In genomic region chrX:54550821-54551220, GRCh38 we compare ENCODE assay signal across 32 cellular contexts. TPM values are rescaled to one million over a fixed set of nuclear protein-coding genes. Genes with fewer than 3 reads are reported as not detected.
"Had no signal": no experiment of that assay in that cellular context is flagged by ENCODE, and none has a peak within 500 bp of the region (broad histone marks: within the 10 kb centered on the region; RNA-seq: fewer than 3 reads in every experiment).

No MANE protein-coding gene starts in this region.

- H3K4me3 Mint-ChIP-seq: activated B cell treated with CpG ODN at 0.5 μM for 24 hours; activated CD4-positive, alpha-beta memory T cell treated with anti-CD3 and anti-CD28 coated beads for 36 hours; activated CD4-positive, alpha-beta T cell treated with anti-CD3 and anti-CD28 coated beads for 36 hours; activated CD4-positive, alpha-beta T cell treated with anti-CD3 and anti-CD28 coated beads, Interleukin-2, amount 10 ng/mL, durations not matched to agents 24 days and 14 days; activated CD8-positive, alpha-beta memory T cell treated with anti-CD3 and anti-CD28 coated beads, Interleukin-2, amount 10 ng/mL, durations not matched to agents 7 days and 5 days; activated naive CD8-positive, alpha-beta T cell treated with anti-CD3 and anti-CD28 coated beads for 36 hours; activated naive CD8-positive, alpha-beta T cell treated with anti-CD3 and anti-CD28 coated beads, Interleukin-2, amount 50 U/mL, for 24 hours; activated T-cell treated with anti-CD3 and anti-CD28 coated beads, Interleukin-2, amount 50 U/mL, for 24 hours; activated T-cell treated with anti-CD3 and anti-CD28 coated beads, Interleukin-2, amount 50 U/mL, for 72 hours; endodermal cell; T-helper 1 cell treated with Interleukin-12 subunit alpha and Interleukin-12 subunit beta and Interleukin-4 antibody, amounts not matched to agents 30 μg/mL and 1 μg/mL, for 36 hours; T-helper 2 cell treated with Interferon-gamma antibody and Interleukin-4, amounts not matched to agents 5 μg/mL and 100 μg/mL, for 36 hours had no signal

- H3K27ac Mint-ChIP-seq: activated B cell treated with CpG ODN at 0.5 μM for 24 hours; activated CD4-positive, alpha-beta memory T cell treated with anti-CD3 and anti-CD28 coated beads for 36 hours; activated CD4-positive, alpha-beta T cell treated with anti-CD3 and anti-CD28 coated beads for 36 hours; activated CD4-positive, alpha-beta T cell treated with anti-CD3 and anti-CD28 coated beads, Interleukin-2, amount 10 ng/mL, durations not matched to agents 24 days and 14 days; activated CD8-positive, alpha-beta memory T cell treated with anti-CD3 and anti-CD28 coated beads, Interleukin-2, amount 10 ng/mL, durations not matched to agents 7 days and 5 days; activated naive CD8-positive, alpha-beta T cell treated with anti-CD3 and anti-CD28 coated beads for 36 hours; activated naive CD8-positive, alpha-beta T cell treated with anti-CD3 and anti-CD28 coated beads, Interleukin-2, amount 50 U/mL, for 24 hours; activated T-cell treated with anti-CD3 and anti-CD28 coated beads, Interleukin-2, amount 50 U/mL, for 24 hours; activated T-cell treated with anti-CD3 and anti-CD28 coated beads, Interleukin-2, amount 50 U/mL, for 72 hours; endodermal cell; T-helper 1 cell treated with Interleukin-12 subunit alpha and Interleukin-12 subunit beta and Interleukin-4 antibody, amounts not matched to agents 30 μg/mL and 1 μg/mL, for 36 hours; T-helper 2 cell treated with Interferon-gamma antibody and Interleukin-4, amounts not matched to agents 5 μg/mL and 100 μg/mL, for 36 hours had no signal

- H3K9me3 Mint-ChIP-seq: activated B cell treated with CpG ODN at 0.5 μM for 24 hours; activated CD4-positive, alpha-beta memory T cell treated with anti-CD3 and anti-CD28 coated beads for 36 hours; activated CD4-positive, alpha-beta T cell treated with anti-CD3 and anti-CD28 coated beads, Interleukin-2, amount 10 ng/mL, durations not matched to agents 24 days and 14 days; activated naive CD8-positive, alpha-beta T cell treated with anti-CD3 and anti-CD28 coated beads for 36 hours; activated naive CD8-positive, alpha-beta T cell treated with anti-CD3 and anti-CD28 coated beads, Interleukin-2, amount 50 U/mL, for 24 hours; activated T-cell treated with anti-CD3 and anti-CD28 coated beads, Interleukin-2, amount 50 U/mL, for 24 hours; activated T-cell treated with anti-CD3 and anti-CD28 coated beads, Interleukin-2, amount 50 U/mL, for 72 hours; T-helper 1 cell treated with Interleukin-12 subunit alpha and Interleukin-12 subunit beta and Interleukin-4 antibody, amounts not matched to agents 30 μg/mL and 1 μg/mL, for 36 hours; T-helper 2 cell treated with Interferon-gamma antibody and Interleukin-4, amounts not matched to agents 5 μg/mL and 100 μg/mL, for 36 hours had no signal

- H3K27me3 Mint-ChIP-seq: activated B cell treated with CpG ODN at 0.5 μM for 24 hours; activated CD4-positive, alpha-beta memory T cell treated with anti-CD3 and anti-CD28 coated beads for 36 hours; activated CD4-positive, alpha-beta T cell treated with anti-CD3 and anti-CD28 coated beads for 36 hours; activated CD4-positive, alpha-beta T cell treated with anti-CD3 and anti-CD28 coated beads, Interleukin-2, amount 10 ng/mL, durations not matched to agents 24 days and 14 days; activated CD8-positive, alpha-beta memory T cell treated with anti-CD3 and anti-CD28 coated beads, Interleukin-2, amount 10 ng/mL, durations not matched to agents 7 days and 5 days; activated naive CD8-positive, alpha-beta T cell treated with anti-CD3 and anti-CD28 coated beads for 36 hours; activated naive CD8-positive, alpha-beta T cell treated with anti-CD3 and anti-CD28 coated beads, Interleukin-2, amount 50 U/mL, for 24 hours had no signal

- DNase-seq: activated B cell treated with CpG ODN at 0.5 μM for 24 hours; activated CD4-positive, alpha-beta memory T cell treated with anti-CD3 and anti-CD28 coated beads for 36 hours; activated CD4-positive, alpha-beta T cell treated with anti-CD3 and anti-CD28 coated beads for 36 hours; activated CD4-positive, alpha-beta T cell treated with anti-CD3 and anti-CD28 coated beads, Interleukin-2, amount 10 ng/mL, durations not matched to agents 24 days and 14 days; activated CD8-positive, alpha-beta memory T cell treated with anti-CD3 and anti-CD28 coated beads, Interleukin-2, amount 10 ng/mL, durations not matched to agents 7 days and 5 days; activated CD8-positive, alpha-beta memory T cell treated with anti-CD3 and anti-CD28 coated beads, Interleukin-2, amount 50 U/mL, for 48 hours; activated gamma-delta T cell; activated naive CD4-positive, alpha-beta T cell; activated naive CD4-positive, alpha-beta T cell treated with anti-CD3 and anti-CD28 coated beads, Interleukin-2, amount 50 U/mL, for 16 hours; activated naive CD8-positive, alpha-beta T cell treated with anti-CD3 and anti-CD28 coated beads for 36 hours; activated naive CD8-positive, alpha-beta T cell treated with anti-CD3 and anti-CD28 coated beads, Interleukin-2, amount 50 U/mL, for 24 hours; activated T-cell treated with anti-CD3 and anti-CD28 coated beads for 4 hours; activated T-cell treated with anti-CD3 and anti-CD28 coated beads, Interleukin-2, amount 50 U/mL, for 24 hours; activated T-cell treated with anti-CD3 and anti-CD28 coated beads, Interleukin-2, amount 50 U/mL, for 72 hours; amygdala; aorta; body of pancreas; caudate nucleus; cerebellar nuclear complex; colonic mucosa; effector memory CD4-positive, alpha-beta T cell; endodermal cell; foreskin fibroblast; head of caudate nucleus; T1000; WERI-Rb-1 had no signal

- H3K9me3 ChIP-seq: adrenal gland, body of pancreas, colonic mucosa had no signal

- H3K4me1 Mint-ChIP-seq: activated B cell treated with CpG ODN at 0.5 μM for 24 hours; activated CD4-positive, alpha-beta T cell treated with anti-CD3 and anti-CD28 coated beads for 36 hours; activated CD4-positive, alpha-beta T cell treated with anti-CD3 and anti-CD28 coated beads, Interleukin-2, amount 10 ng/mL, durations not matched to agents 24 days and 14 days; activated CD8-positive, alpha-beta memory T cell treated with anti-CD3 and anti-CD28 coated beads, Interleukin-2, amount 10 ng/mL, durations not matched to agents 7 days and 5 days; activated naive CD8-positive, alpha-beta T cell treated with anti-CD3 and anti-CD28 coated beads, Interleukin-2, amount 50 U/mL, for 24 hours; endodermal cell had no signal

- H3K27me3 ChIP-seq: adrenal gland, body of pancreas, colonic mucosa had no signal

- H3K4me1 ChIP-seq: adrenal gland, body of pancreas, colonic mucosa had no signal

- H3K4me3 ChIP-seq: adrenal gland, body of pancreas, colonic mucosa had no signal

- H3K27ac ChIP-seq: adrenal gland, body of pancreas, colonic mucosa, WERI-Rb-1 had no signal

- ATAC-seq: activated CD4-positive, alpha-beta T cell treated with anti-CD3 and anti-CD28 coated beads for 36 hours; activated CD4-positive, CD25-positive, alpha-beta regulatory T cell treated with anti-CD3 and anti-CD28 coated beads, Interleukin-2, amount 50 U/mL, for 24 hours; activated CD8-positive, alpha-beta memory T cell treated with anti-CD3 and anti-CD28 coated beads, Interleukin-2, amount 10 ng/mL, durations not matched to agents 7 days and 5 days; activated naive CD8-positive, alpha-beta T cell treated with anti-CD3 and anti-CD28 coated beads, Interleukin-2, amount 50 U/mL, for 24 hours; activated T-cell treated with anti-CD3 and anti-CD28 coated beads, Interleukin-2, amount 50 U/mL, for 72 hours; body of pancreas; esophagus mucosa; SK-N-SH treated with all-trans-retinoic acid at 6 μM for 48 hours had no signal

RNA-seq across cellular contexts. Expression of gene FGD1, which starts 54.8 kb away (rescaled TPM):
- total RNA-seq: activated B cell treated with CpG ODN at 0.5 μM for 24 hours had no signal
